1 cellular context compared by ENCODE assay signal in the genomic region with DNA sequence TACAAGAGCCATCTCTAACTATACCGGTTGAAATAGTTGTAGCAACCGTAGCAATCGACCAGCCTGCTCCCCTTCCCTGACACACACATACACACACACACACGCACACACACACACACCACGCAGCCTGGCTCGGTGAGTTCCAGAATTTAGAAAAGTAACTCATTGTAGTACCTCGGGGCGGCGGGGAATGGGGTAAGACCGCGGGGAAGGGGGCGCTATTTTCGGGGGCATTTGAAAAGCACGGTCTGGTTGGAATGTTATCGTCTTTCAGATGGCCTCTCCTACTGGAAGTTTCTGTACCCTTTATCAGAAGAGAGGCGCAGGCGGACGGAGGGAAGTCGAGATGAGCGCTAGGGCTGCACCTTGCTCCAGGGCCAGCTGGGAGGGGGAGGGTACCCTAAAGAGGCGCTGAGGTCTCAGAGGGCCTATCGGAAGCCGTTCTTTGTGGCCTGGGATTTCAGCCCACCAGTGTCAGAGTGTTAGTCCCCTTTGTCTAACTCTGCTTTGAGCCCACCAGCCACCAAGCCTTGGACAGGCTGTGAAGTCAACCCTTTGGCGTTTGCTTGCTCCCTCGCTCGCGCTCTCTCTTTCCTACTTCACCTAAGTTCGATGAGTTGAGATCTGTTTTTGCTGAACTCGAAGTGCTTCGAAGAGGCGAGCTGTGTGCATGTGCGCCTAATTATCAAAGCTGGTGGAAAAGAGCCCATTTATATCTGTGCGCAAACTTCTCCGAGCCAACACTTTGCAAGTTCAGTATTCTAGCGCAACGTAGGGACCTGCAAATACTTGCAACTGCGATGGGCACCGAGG.
TF ChIP-seq lines count a peak whose summit lies in the region.

No MANE protein-coding gene starts in this region.

TF ChIP-seq in A549, 52 proteins besides CTCF, POLR2A, EP300 and RAD21 (continued from another document):
- no peak for TF ChIP-seq CBX2 (IDR thresholded peaks at IDR 0.05; ENCODE audit: borderline replicate concordance, low read depth)
- TF ChIP-seq PHF8 (IDR thresholded peaks at IDR 0.05; ENCODE audit: borderline replicate concordance, low read depth) = no peak
- no peak for TF ChIP-seq NFE2L2 (conservative IDR thresholded peaks at IDR 0.05; ENCODE audit: low read length)
- TF ChIP-seq TFCP2L1 (CRISPR knock-in tag; IDR thresholded peaks at IDR 0.05) = no peak
- TF ChIP-seq CEBPB (IDR thresholded peaks at IDR 0.05) = no peak
